Comparison of ENCODE assay signal across 12 cellular contexts in genomic region chr6:63644668-63645326, GRCh38. TPM values are rescaled to one million over a fixed set of nuclear protein-coding genes. Genes with fewer than 3 reads are reported as not detected.
A peak's percentile ranks its signal among the peaks of the same experiment; 100 is the strongest.
DNase-seq lines count a peak whose midpoint lies in the region; ATAC-seq, FAIRE-seq and TF ChIP-seq lines count a peak whose summit lies in the region.
"Had no signal": no experiment of that assay in that cellular context is flagged by ENCODE, and none has a peak within 500 bp of the region (broad histone marks: within the 10 kb centered on the region; RNA-seq: fewer than 3 reads in every experiment).

No MANE protein-coding gene starts in this region.

- peak overlapping the region; percentile 32 for H3K9ac ChIP-seq in keratinocyte (ENCODE audit: control insufficient read depth, extremely low read depth, insufficient read depth, low read length)

- WGBS in upper lobe of left lung, 2 donors = 79 to 80% methylated on average over 11 of the region's 11 CpGs

- no peak overlapping the region for H3K27ac Mint-ChIP-seq in activated naive CD8-positive, alpha-beta T cell treated with anti-CD3 and anti-CD28 coated beads, Interleukin-2, amount 50 U/mL, for 24 hours
- no peak overlapping the region for H3K27ac Mint-ChIP-seq in activated naive CD8-positive, alpha-beta T cell treated with anti-CD3 and anti-CD28 coated beads for 36 hours
- no peak overlapping the region for H3K27ac Mint-ChIP-seq in activated T-helper 17 cell treated with anti-CD3 and anti-CD28 coated beads, Interleukin-2, amount 50 U/mL, for 72 hours
- H3K27ac Mint-ChIP-seq: nephron had no signal

- DNase-seq in activated naive CD8-positive, alpha-beta T cell treated with anti-CD3 and anti-CD28 coated beads, Interleukin-2, amount 50 U/mL, for 24 hours = no peak
- DNase-seq in activated naive CD8-positive, alpha-beta T cell treated with anti-CD3 and anti-CD28 coated beads for 36 hours = no peak
- DNase-seq in keratinocyte (ENCODE audit: low read depth, low spot score) (no peak), upper lobe of left lung (peak in 1 of 2 donors; percentile 25), T1000 (lab: John Stamatoyannopoulos, UW) (no peak), left colon (no peak)
- DNase-seq in stimulated activated naive CD4-positive, alpha-beta T cell (lab: John Stamatoyannopoulos, UW) = no peak
- DNase-seq: activated gamma-delta T cell, cortex of kidney had no signal

- peak; percentile 70 for FAIRE-seq in keratinocyte (lab: Jason Lieb, UNC)

- no peak for TF ChIP-seq CTCF in keratinocyte (optimal IDR thresholded peaks at IDR 0.05 in 1 of 3, IDR thresholded peaks at IDR 0.05 in 1 of 3, conservative IDR thresholded peaks at IDR 0.05 in 1 of 3; ENCODE audit: extremely low read depth in 1 of 3, insufficient read depth in 2 of 3, low read length in 3 of 3)
- TF ChIP-seq CTCF in upper lobe of left lung (IDR thresholded peaks at IDR 0.05) = no peak

- peaks cover 2% of the 10 kb centered on the region for H3K9me1 ChIP-seq in keratinocyte (ENCODE audit: control insufficient read depth, extremely low read depth, insufficient read depth, low read length)

- peak; percentile 59 for ATAC-seq in activated naive CD8-positive, alpha-beta T cell treated with anti-CD3 and anti-CD28 coated beads, Interleukin-2, amount 50 U/mL, for 24 hours
- no peak for ATAC-seq in activated T-helper 17 cell treated with anti-CD3 and anti-CD28 coated beads, Interleukin-2, amount 50 U/mL, for 72 hours (replicated peaks)
- ATAC-seq in upper lobe of left lung (ENCODE audit: low FRiP score in 2 of 2) = peak; percentile 72 to 78
- ATAC-seq in left colon = no peak

- peaks cover 71% of the 10 kb centered on the region for H3K79me2 ChIP-seq in keratinocyte (ENCODE audit: control insufficient read depth, insufficient read depth, low read length)

- no peaks in the 10 kb centered on the region for H3K27me3 Mint-ChIP-seq in activated naive CD8-positive, alpha-beta T cell treated with anti-CD3 and anti-CD28 coated beads, Interleukin-2, amount 50 U/mL, for 24 hours
- no peaks in the 10 kb centered on the region for H3K27me3 Mint-ChIP-seq in activated naive CD8-positive, alpha-beta T cell treated with anti-CD3 and anti-CD28 coated beads for 36 hours
- H3K27me3 Mint-ChIP-seq in activated T-helper 17 cell treated with anti-CD3 and anti-CD28 coated beads, Interleukin-2, amount 50 U/mL, for 72 hours = no peaks in the 10 kb centered on the region

- intact Hi-C loops in left colon (cut with DNase I, micrococcal nuclease) = no loop called here

- no peak overlapping the region for H2AFZ ChIP-seq in keratinocyte (ENCODE audit: control insufficient read depth, low read length)
- H2AFZ ChIP-seq: hepatocyte had no signal

- H3K36me3 ChIP-seq in keratinocyte (ENCODE audit: control insufficient read depth in 2 of 2, extremely low read depth in 1 of 2, insufficient read depth in 2 of 2, low read length in 2 of 2) (no peaks in the 10 kb centered on the region), upper lobe of left lung (no peaks in the 10 kb centered on the region)

- H3K36me3 Mint-ChIP-seq in activated naive CD8-positive, alpha-beta T cell treated with anti-CD3 and anti-CD28 coated beads, Interleukin-2, amount 50 U/mL, for 24 hours (ENCODE audit: low read depth) = no peaks in the 10 kb centered on the region
- H3K36me3 Mint-ChIP-seq in activated naive CD8-positive, alpha-beta T cell treated with anti-CD3 and anti-CD28 coated beads for 36 hours = peaks cover 10% of the 10 kb centered on the region
- peaks cover 52% of the 10 kb centered on the region for H3K36me3 Mint-ChIP-seq in activated T-helper 17 cell treated with anti-CD3 and anti-CD28 coated beads, Interleukin-2, amount 50 U/mL, for 72 hours (ENCODE audit: low read depth)

- H4K20me1 ChIP-seq in keratinocyte (ENCODE audit: control insufficient read depth, extremely low read depth, insufficient read depth, low read length) = no peaks in the 10 kb centered on the region

- dilution Hi-C loops in keratinocyte (cut with MboI; ENCODE audit: extremely low pct_ligation_motif_present, low sequenced_read_pairs) = no loop called here

- no peaks in the 10 kb centered on the region for H3K9me3 Mint-ChIP-seq in activated naive CD8-positive, alpha-beta T cell treated with anti-CD3 and anti-CD28 coated beads, Interleukin-2, amount 50 U/mL, for 24 hours
- H3K9me3 Mint-ChIP-seq in activated naive CD8-positive, alpha-beta T cell treated with anti-CD3 and anti-CD28 coated beads for 36 hours = no peaks in the 10 kb centered on the region
- H3K9me3 Mint-ChIP-seq in activated T-helper 17 cell treated with anti-CD3 and anti-CD28 coated beads, Interleukin-2, amount 50 U/mL, for 72 hours = no peaks in the 10 kb centered on the region
- H3K9me3 Mint-ChIP-seq: nephron had no signal

- H3K27ac ChIP-seq in keratinocyte (ENCODE audit: control insufficient read depth, insufficient read depth, low read length) (peak overlapping the region; percentile 69), upper lobe of left lung (no peak overlapping the region)
- H3K27ac ChIP-seq: hepatocyte had no signal

- peak overlapping the region; percentile 10 to 50 (median 45) for H3K4me3 ChIP-seq in keratinocyte (ENCODE audit: control insufficient read depth in 2 of 3, extremely low read depth in 1 of 3, insufficient read depth in 2 of 3, low read depth in 1 of 3, low read length in 3 of 3)
- no peak overlapping the region for H3K4me3 ChIP-seq in upper lobe of left lung
- H3K4me3 ChIP-seq: hepatocyte had no signal

- H3K27me3 ChIP-seq in keratinocyte (ENCODE audit: control insufficient read depth, extremely low read depth, insufficient read depth, low read length) (no peaks in the 10 kb centered on the region), upper lobe of left lung (no peaks in the 10 kb centered on the region)
- H3K27me3 ChIP-seq: hepatocyte had no signal

- peak overlapping the region; percentile 79 for H3K4me2 ChIP-seq in keratinocyte (ENCODE audit: control insufficient read depth, extremely low read depth, insufficient read depth, low read depth, low read length)
- H3K4me2 ChIP-seq: hepatocyte had no signal

- H3K4me1 ChIP-seq in keratinocyte (ENCODE audit: control insufficient read depth, extremely low read depth, insufficient read depth, low read length) (peaks cover 23% of the 10 kb centered on the region), upper lobe of left lung (peaks cover 36 to 50% (median 43%) of the 10 kb centered on the region in 4 donors)

- no peak for TF ChIP-seq EP300 in upper lobe of left lung (IDR thresholded peaks at IDR 0.05)

- no peaks in the 10 kb centered on the region for H3K9me3 ChIP-seq in keratinocyte (ENCODE audit: control insufficient read depth, low read depth, low read length)
- H3K9me3 ChIP-seq in upper lobe of left lung = no peaks in the 10 kb centered on the region

- TF ChIP-seq POLR2A in upper lobe of left lung (IDR thresholded peaks at IDR 0.05) = no peak

- no peak overlapping the region for H3K4me3 Mint-ChIP-seq in activated naive CD8-positive, alpha-beta T cell treated with anti-CD3 and anti-CD28 coated beads, Interleukin-2, amount 50 U/mL, for 24 hours
- H3K4me3 Mint-ChIP-seq in activated naive CD8-positive, alpha-beta T cell treated with anti-CD3 and anti-CD28 coated beads for 36 hours = no peak overlapping the region
- H3K4me3 Mint-ChIP-seq in activated T-helper 17 cell treated with anti-CD3 and anti-CD28 coated beads, Interleukin-2, amount 50 U/mL, for 72 hours = peak overlapping the region; percentile 5
- H3K4me3 Mint-ChIP-seq: nephron had no signal

- peaks cover 70% of the 10 kb centered on the region for H3K4me1 Mint-ChIP-seq in activated naive CD8-positive, alpha-beta T cell treated with anti-CD3 and anti-CD28 coated beads, Interleukin-2, amount 50 U/mL, for 24 hours
- peaks cover 56% of the 10 kb centered on the region for H3K4me1 Mint-ChIP-seq in activated naive CD8-positive, alpha-beta T cell treated with anti-CD3 and anti-CD28 coated beads for 36 hours
- H3K4me1 Mint-ChIP-seq in activated T-helper 17 cell treated with anti-CD3 and anti-CD28 coated beads, Interleukin-2, amount 50 U/mL, for 72 hours = peaks cover 13% of the 10 kb centered on the region

RNA-seq across cellular contexts. Expression of gene PHF3, which starts 9.2 kb away (rescaled TPM):
- total RNA-seq in activated naive CD8-positive, alpha-beta T cell treated with anti-CD3 and anti-CD28 coated beads for 36 hours = 10 to 100 TPM; 46.2 to 48.5 TPM
- total RNA-seq in activated T-helper 17 cell treated with anti-CD3 and anti-CD28 coated beads, Interleukin-2, amount 50 U/mL, for 72 hours = 10 to 100 TPM; 45.3 to 91.4 TPM
- 7.9 to 13.7 TPM (median 10.2 TPM) in 3 replicates for polyA plus RNA-seq in keratinocyte
- polyA plus RNA-seq in keratinocyte (2011; ENCODE audit: low read depth) = 38.7 TPM
- polyA plus RNA-seq in keratinocyte (2011; cell fraction: cytosol; rRNA removed) = 5.0 and 8.5 TPM in 2 replicates
- polyA plus RNA-seq in keratinocyte (2011; cell fraction: nucleus; rRNA removed) = 14.5 and 17.4 TPM in 2 replicates
- polyA plus RNA-seq in keratinocyte (2012; ENCODE audit: low replicate concordance) = 10.0 and 11.8 TPM in 2 replicates
- 4.2 to 29.9 TPM (median 13.4 TPM) in 3 replicates for polyA minus RNA-seq in keratinocyte
- 16.3 TPM for polyA minus RNA-seq in keratinocyte (2011; cell fraction: cytosol; rRNA and poly(A)+ RNA removed)
- polyA minus RNA-seq in keratinocyte (2011; cell fraction: nucleus; rRNA and poly(A)+ RNA removed) = 23.5 and 53.1 TPM in 2 replicates
- 100 to 1,000 TPM in 1 of 6 donors, 10 to 100 TPM in 5; 47.4 to 111 (median 51.5) TPM for total RNA-seq in upper lobe of left lung
- 10 to 100 TPM; 51.1 to 64.0 TPM for total RNA-seq in left colon

Comparison
In these comparisons a context has a peak if more than half of its experiments do, and no peak if none do; other contexts are left out.
1. ATAC-seq: peak in activated naive CD8-positive, alpha-beta T cell treated with anti-CD3 and anti-CD28 coated beads, Interleukin-2, amount 50 U/mL, for 24 hours (single experiment) and upper lobe of left lung (2 of 2); none in activated T-helper 17 cell treated with anti-CD3 and anti-CD28 coated beads, Interleukin-2, amount 50 U/mL, for 72 hours (single experiment) and left colon (single experiment).
2. H3K4me3 ChIP-seq: peak in keratinocyte (3 of 3); none in upper lobe of left lung (0 of 4).